16 cellular contexts compared by ENCODE assay signal in the genomic region with DNA sequence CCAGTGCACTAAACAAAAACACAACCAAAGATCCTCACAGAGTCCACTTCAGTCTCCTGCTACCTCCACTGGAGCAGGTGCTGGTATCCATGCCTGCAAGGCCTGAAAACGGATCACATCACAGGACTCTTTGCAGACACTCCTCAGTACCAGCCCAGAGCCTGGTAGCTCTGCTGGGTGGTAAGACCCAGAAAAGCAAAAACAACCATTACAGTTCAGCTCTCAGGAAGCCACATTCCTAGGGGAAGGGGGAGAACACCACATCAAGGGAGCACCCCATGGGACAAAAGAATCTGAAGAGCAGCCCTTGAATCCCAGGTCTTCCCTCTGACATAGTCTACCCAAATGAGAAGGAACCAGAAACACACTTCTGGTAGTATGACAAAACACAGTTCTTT.
"Had no signal": no experiment of that assay in that cellular context is flagged by ENCODE, and none has a peak within 500 bp of the region (broad histone marks: within the 10 kb centered on the region; RNA-seq: fewer than 3 reads in every experiment).

No MANE protein-coding gene starts in this region.

- H3K9me3 Mint-ChIP-seq: activated T-helper 2 cell treated with anti-CD3 and anti-CD28 coated beads, Interferon-gamma antibody, Interleukin-2, Interleukin-4, amounts not matched to agents 10 μg/mL and 5 μg/mL and 100 μg/mL, durations not matched to agents 14 hours and 24 hours and 36 hours had no signal

- H3K4me3 Mint-ChIP-seq: activated CD4-positive, alpha-beta T cell treated with anti-CD3 and anti-CD28 coated beads, Interleukin-2, amount 10 ng/mL, durations not matched to agents 24 days and 14 days; activated CD8-positive, alpha-beta T cell treated with anti-CD3 and anti-CD28 coated beads, Interleukin-2, amount 10 ng/mL, durations not matched to agents 7 days and 5 days; activated naive CD4-positive, alpha-beta T cell treated with anti-CD3 and anti-CD28 coated beads for 36 hours; activated T-cell treated with anti-CD3 and anti-CD28 coated beads, Interleukin-2, amount 50 U/mL, for 24 hours; central memory CD8-positive, alpha-beta T cell; nephron progenitor cell; stimulated activated naive CD8-positive, alpha-beta T cell treated with anti-CD3 and anti-CD28 coated beads, Interleukin-15, Interleukin-2, amounts not matched to agents 100 ng/mL and 50 ng/mL, for 24 hours had no signal

- H3K27ac Mint-ChIP-seq: activated CD4-positive, alpha-beta T cell treated with anti-CD3 and anti-CD28 coated beads, Interleukin-2, amount 10 ng/mL, durations not matched to agents 24 days and 14 days; activated CD8-positive, alpha-beta T cell treated with anti-CD3 and anti-CD28 coated beads, Interleukin-2, amount 10 ng/mL, durations not matched to agents 7 days and 5 days; activated naive CD4-positive, alpha-beta T cell treated with anti-CD3 and anti-CD28 coated beads for 36 hours; activated T-cell treated with anti-CD3 and anti-CD28 coated beads, Interleukin-2, amount 50 U/mL, for 24 hours; activated T-helper 2 cell treated with anti-CD3 and anti-CD28 coated beads, Interferon-gamma antibody, Interleukin-2, Interleukin-4, amounts not matched to agents 10 μg/mL and 5 μg/mL and 100 μg/mL, durations not matched to agents 14 hours and 24 hours and 36 hours; nephron progenitor cell; stimulated activated naive CD8-positive, alpha-beta T cell treated with anti-CD3 and anti-CD28 coated beads, Interleukin-15, Interleukin-2, amounts not matched to agents 100 ng/mL and 50 ng/mL, for 24 hours had no signal

- H3K4me3 ChIP-seq: lower lobe of right lung, psoas muscle, transverse colon had no signal

- DNase-seq: activated CD4-positive, alpha-beta T cell treated with anti-CD3 and anti-CD28 coated beads, Interleukin-2, amount 10 ng/mL, durations not matched to agents 24 days and 14 days; activated CD8-positive, alpha-beta T cell treated with anti-CD3 and anti-CD28 coated beads, Interleukin-2, amount 10 ng/mL, durations not matched to agents 7 days and 5 days; activated naive CD4-positive, alpha-beta T cell treated with anti-CD3 and anti-CD28 coated beads for 36 hours; activated T-cell treated with anti-CD3 and anti-CD28 coated beads, Interleukin-2, amount 50 U/mL, for 24 hours; anterior cingulate cortex; cortex of kidney; lower lobe of right lung; midbrain; nephron progenitor cell; psoas muscle; right cardiac atrium; T1000 had no signal

- H3K27me3 ChIP-seq: transverse colon had no signal

- H3K36me3 ChIP-seq: lower lobe of right lung, transverse colon had no signal

- H3K27ac ChIP-seq: lower lobe of right lung, psoas muscle, transverse colon had no signal

- H3K4me1 Mint-ChIP-seq: activated CD4-positive, alpha-beta T cell treated with anti-CD3 and anti-CD28 coated beads, Interleukin-2, amount 10 ng/mL, durations not matched to agents 24 days and 14 days; central memory CD8-positive, alpha-beta T cell had no signal

- H3K4me1 ChIP-seq: lower lobe of right lung, psoas muscle, transverse colon had no signal

- ATAC-seq: activated CD8-positive, alpha-beta T cell treated with anti-CD3 and anti-CD28 coated beads, Interleukin-2, amount 10 ng/mL, durations not matched to agents 7 days and 5 days; lower lobe of right lung; psoas muscle; right cardiac atrium had no signal
